ENCODE assay signal across 12 cellular contexts in the genomic region with DNA sequence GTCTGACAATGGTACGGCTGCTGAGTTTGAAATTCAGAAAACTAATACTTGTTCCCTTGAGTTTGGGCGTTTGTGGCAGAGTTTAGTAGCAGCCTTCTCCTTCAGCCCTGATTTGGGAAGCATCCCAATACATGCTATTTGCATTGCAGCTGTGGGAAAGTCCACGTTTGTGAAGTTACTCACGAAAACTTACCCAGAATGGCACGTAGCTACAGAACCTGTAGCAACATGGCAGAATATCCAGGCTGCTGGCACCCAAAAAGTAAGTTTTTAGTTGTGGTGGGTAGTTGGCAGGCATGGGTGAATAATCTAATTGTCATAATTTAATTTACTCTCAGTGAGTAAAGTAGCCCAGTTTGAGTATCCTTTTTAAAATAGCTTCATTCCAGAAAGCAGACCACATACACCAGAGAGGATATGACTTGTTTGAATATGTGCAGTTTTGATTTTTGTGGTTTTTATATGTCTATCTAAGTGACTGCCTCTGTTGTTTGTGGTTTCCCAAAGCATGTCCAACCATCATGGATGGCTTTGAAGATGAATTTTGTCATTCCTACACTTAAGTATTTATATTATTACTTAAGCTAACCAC. TPM values are rescaled to one million over a fixed set of nuclear protein-coding genes. Genes with fewer than 3 reads are reported as not detected.
A peak's percentile ranks its signal among the peaks of the same experiment; 100 is the strongest.
DNase-seq lines count a peak whose midpoint lies in the region; ATAC-seq and TF ChIP-seq lines count a peak whose summit lies in the region.
"Had no signal": no experiment of that assay in that cellular context is flagged by ENCODE, and none has a peak within 500 bp of the region (broad histone marks: within the 10 kb centered on the region; RNA-seq: fewer than 3 reads in every experiment).

No MANE protein-coding gene starts in this region.

- peaks cover 53% of the 10 kb centered on the region for H3K4me1 Mint-ChIP-seq in activated T-helper 17 cell treated with anti-CD3 and anti-CD28 coated beads, Interleukin-2, amount 50 U/mL, for 72 hours

- in situ Hi-C loops in gastrocnemius medialis (cut with MboI; ENCODE audit: low sequenced_read_pairs in 4 of 4) = no loop called here

- peak overlapping the region; percentile 0 for H3K27ac Mint-ChIP-seq in activated T-helper 17 cell treated with anti-CD3 and anti-CD28 coated beads, Interleukin-2, amount 50 U/mL, for 72 hours
- H3K27ac Mint-ChIP-seq: T-helper 2 cell treated with Interferon-gamma antibody and Interleukin-4, amounts not matched to agents 5 μg/mL and 100 μg/mL, for 36 hours had no signal

- H3K4me3 ChIP-seq in fibroblast of villous mesenchyme (ENCODE audit: low read depth, low read length) (no peak overlapping the region), gastrocnemius medialis (no peak overlapping the region), ascending aorta (no peak overlapping the region)
- H3K4me3 ChIP-seq: prostate gland had no signal

- H3K4me3 Mint-ChIP-seq in activated T-helper 17 cell treated with anti-CD3 and anti-CD28 coated beads, Interleukin-2, amount 50 U/mL, for 72 hours = peak overlapping the region; percentile 69
- H3K4me3 Mint-ChIP-seq: T-helper 2 cell treated with Interferon-gamma antibody and Interleukin-4, amounts not matched to agents 5 μg/mL and 100 μg/mL, for 36 hours had no signal

- H3K4me1 ChIP-seq in gastrocnemius medialis = peaks cover 4 to 8% of the 10 kb centered on the region in 2 donors
- peaks cover 0 to 3% of the 10 kb centered on the region in 2 donors for H3K4me1 ChIP-seq in ascending aorta
- H3K4me1 ChIP-seq: prostate gland had no signal

- H3K36me3 ChIP-seq in gastrocnemius medialis = no peaks in the 10 kb centered on the region
- H3K36me3 ChIP-seq in ascending aorta = peaks cover 9 to 18% of the 10 kb centered on the region in 2 donors
- H3K36me3 ChIP-seq: prostate gland had no signal

- H3K27ac ChIP-seq in gastrocnemius medialis (no peak overlapping the region), ascending aorta (peak overlapping the region in 1 of 2 donors; percentile 2)
- H3K27ac ChIP-seq: prostate gland had no signal

- no peaks in the 10 kb centered on the region for H3K27me3 Mint-ChIP-seq in activated T-helper 17 cell treated with anti-CD3 and anti-CD28 coated beads, Interleukin-2, amount 50 U/mL, for 72 hours

- H3K9me3 ChIP-seq in gastrocnemius medialis (no peaks in the 10 kb centered on the region), ascending aorta (no peaks in the 10 kb centered on the region)
- H3K9me3 ChIP-seq: prostate gland had no signal

- peaks cover 92% of the 10 kb centered on the region for H3K36me3 Mint-ChIP-seq in activated T-helper 17 cell treated with anti-CD3 and anti-CD28 coated beads, Interleukin-2, amount 50 U/mL, for 72 hours (ENCODE audit: low read depth)

- peak; percentile 92 for ATAC-seq in activated T-helper 17 cell treated with anti-CD3 and anti-CD28 coated beads, Interleukin-2, amount 50 U/mL, for 72 hours (replicated peaks)
- no peak for ATAC-seq in HG02970 (IDR thresholded peaks at IDR 0.05; ENCODE audit: low FRiP score, unreplicated experiment)
- no peak for ATAC-seq in gastrocnemius medialis
- ATAC-seq: left colon had no signal

- no peaks in the 10 kb centered on the region for H3K27me3 ChIP-seq in gastrocnemius medialis
- no peaks in the 10 kb centered on the region for H3K27me3 ChIP-seq in ascending aorta

- H3K9me3 Mint-ChIP-seq in activated T-helper 17 cell treated with anti-CD3 and anti-CD28 coated beads, Interleukin-2, amount 50 U/mL, for 72 hours = no peaks in the 10 kb centered on the region
- H3K9me3 Mint-ChIP-seq: T-helper 2 cell treated with Interferon-gamma antibody and Interleukin-4, amounts not matched to agents 5 μg/mL and 100 μg/mL, for 36 hours had no signal

- no peak for TF ChIP-seq POLR2A in gastrocnemius medialis (IDR thresholded peaks at IDR 0.05)

- intact Hi-C loops in gastrocnemius medialis (cut with DNase I; ENCODE audit: low total_unique reads) = no loop called here
- intact Hi-C loops in ascending aorta (cut with DNase I) = no loop called here

- peak; percentile 6 for DNase-seq in stimulated activated CD4-positive, alpha-beta T cell treated with anti-CD3 and anti-CD28 coated beads, Interleukin-1b, Interleukin-23, amount 100 ng/mL, for 48 hours
- no peak for DNase-seq in stimulated activated CD4-positive, alpha-beta T cell treated with anti-CD3 and anti-CD28 coated beads, Interleukin-4, amount 100 ng/mL, for 4 hours
- DNase-seq in fibroblast of villous mesenchyme (ENCODE audit: low read depth) (peak; percentile 37), GM20000 (ENCODE audit: low spot score) (no peak), gastrocnemius medialis (no peak), ascending aorta (ENCODE audit: low spot score in 2 of 2) (no peak)
- DNase-seq: COR-L47, left colon had no signal

- TF ChIP-seq CTCF in fibroblast of villous mesenchyme (IDR thresholded peaks at IDR 0.05; ENCODE audit: insufficient read depth, low read depth, low read length) (no peak), GM20000 (IDR thresholded peaks at IDR 0.05; ENCODE audit: extremely low read depth, missing control alignments) (no peak), gastrocnemius medialis (IDR thresholded peaks at IDR 0.05 in 4 of 5, conservative IDR thresholded peaks at IDR 0.05 in 1 of 5) (no peak), ascending aorta (IDR thresholded peaks at IDR 0.05) (no peak)

RNA-seq across cellular contexts. Expression of gene DGUOK, which starts 12.2 kb away (rescaled TPM):
- total RNA-seq in activated T-helper 17 cell treated with anti-CD3 and anti-CD28 coated beads, Interleukin-2, amount 50 U/mL, for 72 hours = 10 to 100 TPM; 66.7 to 87.8 TPM
- total RNA-seq in fibroblast of villous mesenchyme (73.8 and 81.2 TPM in 2 replicates), gastrocnemius medialis (10 to 100 TPM; 10.2 to 25.2 (median 20.3) TPM), ascending aorta (79.7 TPM)

RNA-seq across cellular contexts. Expression of gene TET3, which starts 45.9 kb away (rescaled TPM):
- total RNA-seq in activated T-helper 17 cell treated with anti-CD3 and anti-CD28 coated beads, Interleukin-2, amount 50 U/mL, for 72 hours = 10 to 100 TPM; 15.1 to 42.6 TPM
- total RNA-seq in fibroblast of villous mesenchyme (5.6 and 7.7 TPM in 2 replicates), gastrocnemius medialis (1 to 10 TPM; 2.1 to 3.3 (median 2.9) TPM), ascending aorta (22.7 TPM)

RNA-seq across cellular contexts. Expression of gene ACTG2, which starts 46.0 kb away (rescaled TPM):
- total RNA-seq in activated T-helper 17 cell treated with anti-CD3 and anti-CD28 coated beads, Interleukin-2, amount 50 U/mL, for 72 hours = not detected
- 59.6 and 113 TPM in 2 replicates for total RNA-seq in fibroblast of villous mesenchyme
- total RNA-seq in gastrocnemius medialis = 1 to 10 TPM in 3 of 4 donors, under 1 TPM in 1; 0.41 to 3.1 (median 1.9) TPM
- 134 TPM for total RNA-seq in ascending aorta

Comparison
In these comparisons a context has a peak if more than half of its experiments do, and no peak if none do; other contexts are left out.
1. DNase-seq: peak in stimulated activated CD4-positive, alpha-beta T cell treated with anti-CD3 and anti-CD28 coated beads, Interleukin-1b, Interleukin-23, amount 100 ng/mL, for 48 hours (single experiment) and fibroblast of villous mesenchyme (single experiment); none in stimulated activated CD4-positive, alpha-beta T cell treated with anti-CD3 and anti-CD28 coated beads, Interleukin-4, amount 100 ng/mL, for 4 hours (0 of 2), GM20000 (single experiment), gastrocnemius medialis (0 of 2) and ascending aorta (0 of 2).
2. RNA of gene ACTG2, which starts 46.0 kb away (total RNA-seq): 134 TPM in ascending aorta (single experiment) and 59.6 to 113 TPM in fibroblast of villous mesenchyme; 0.41 to 3.1 TPM in gastrocnemius medialis and not detected in activated T-helper 17 cell treated with anti-CD3 and anti-CD28 coated beads, Interleukin-2, amount 50 U/mL, for 72 hours; every median in the first group is over 10 times any median in the second.